12 cellular contexts compared by ENCODE assay signal in genomic region chr15:66772967-66773873, GRCh38.
A peak's percentile ranks its signal among the peaks of the same experiment; 100 is the strongest.
DNase-seq lines count a peak whose midpoint lies in the region; ATAC-seq and TF ChIP-seq lines count a peak whose summit lies in the region.
"Had no signal": no experiment of that assay in that cellular context is flagged by ENCODE, and none has a peak within 500 bp of the region (broad histone marks: within the 10 kb centered on the region; RNA-seq: fewer than 3 reads in every experiment).

No MANE protein-coding gene starts in this region.

- H3K9me3 Mint-ChIP-seq in mesothelial cell of epicardium: no peaks in the 10 kb centered on the region
- H3K9me3 Mint-ChIP-seq: activated CD8-positive, alpha-beta T cell treated with anti-CD3 and anti-CD28 coated beads for 36 hours; IgD-negative memory B cell; memory B cell had no signal

- in situ Hi-C loops in transverse colon (cut with MboI; ENCODE audit: low pct_ligation_motif_present in 1 of 4, low pct_unique_long_range_greater_than_20kb in 1 of 4, low sequenced_read_pairs in 3 of 4): loop anchor here in 2 of 4 donors (10.0 to 25.0 kb wide), 2 partner anchors 158 to 161 kb away; no protein-coding TSS in a partner anchor

- no peak for ATAC-seq in HG02642 (IDR thresholded peaks at IDR 0.05; ENCODE audit: poor library complexity, unreplicated experiment)
- ATAC-seq: activated CD8-positive, alpha-beta T cell treated with anti-CD3 and anti-CD28 coated beads for 36 hours had no signal

- TF ChIP-seq CTCF in Peyer's patch (IDR thresholded peaks at IDR 0.05): no peak
- no peak for TF ChIP-seq CTCF in mesothelial cell of epicardium (IDR thresholded peaks at IDR 0.05; ENCODE audit: unreplicated experiment)
- TF ChIP-seq CTCF in transverse colon (IDR thresholded peaks at IDR 0.05): no peak

- H3K4me1 ChIP-seq in Peyer's patch (peaks cover 0 to 46% (median 20%) of the 10 kb centered on the region in 4 donors), transverse colon (peaks cover 33 to 59% (median 48%) of the 10 kb centered on the region in 4 donors)

- H3K27ac ChIP-seq in Peyer's patch (peak overlapping the region; percentile 46 to 86 (median 70)), transverse colon (peak overlapping the region; percentile 77 to 82 (median 78))

- no peak for TF ChIP-seq EP300 in transverse colon (IDR thresholded peaks at IDR 0.05; ENCODE audit: low read depth)

- H3K4me1 Mint-ChIP-seq in mesothelial cell of epicardium: peaks cover 90% of the 10 kb centered on the region
- H3K4me1 Mint-ChIP-seq: IgD-negative memory B cell, memory B cell had no signal

- intact Hi-C loops in transverse colon (cut with DNase I; ENCODE audit: low total_unique reads): loop anchor here (5.0 to 10.0 kb wide), 3 partner anchors 56 to 158 kb away; partner anchors contain the start of gene SMAD6

- no peak overlapping the region for H3K4me3 ChIP-seq in Peyer's patch
- H3K4me3 ChIP-seq in transverse colon: no peak overlapping the region

- H3K36me3 Mint-ChIP-seq in mesothelial cell of epicardium: peaks cover 2% of the 10 kb centered on the region
- H3K36me3 Mint-ChIP-seq: memory B cell had no signal

- WGBS in transverse colon (ENCODE audit: low coverage in 1 of 2), 2 donors: 26 to 29% methylated on average over 5 to 16 of the region's 16 CpGs

- peak overlapping the region; percentile 96 for H3K27ac Mint-ChIP-seq in mesothelial cell of epicardium
- H3K27ac Mint-ChIP-seq: activated CD8-positive, alpha-beta T cell treated with anti-CD3 and anti-CD28 coated beads for 36 hours; IgD-negative memory B cell; memory B cell had no signal

- H3K27me3 Mint-ChIP-seq in mesothelial cell of epicardium (ENCODE audit: low read depth): no peaks in the 10 kb centered on the region
- H3K27me3 Mint-ChIP-seq: activated CD8-positive, alpha-beta T cell treated with anti-CD3 and anti-CD28 coated beads for 36 hours; IgD-negative memory B cell; memory B cell had no signal

- TF ChIP-seq POLR2A in Peyer's patch (IDR thresholded peaks at IDR 0.05): no peak
- no peak for TF ChIP-seq POLR2A in erythroblast (IDR thresholded peaks at IDR 0.05; ENCODE audit: low read length)
- TF ChIP-seq POLR2A in transverse colon (IDR thresholded peaks at IDR 0.05): no peak

- no peaks in the 10 kb centered on the region for H3K27me3 ChIP-seq in Peyer's patch
- H3K27me3 ChIP-seq in transverse colon: no peaks in the 10 kb centered on the region

- no peaks in the 10 kb centered on the region for H3K9me3 ChIP-seq in Peyer's patch
- no peaks in the 10 kb centered on the region for H3K9me3 ChIP-seq in transverse colon

- H3K36me3 ChIP-seq in Peyer's patch (no peaks in the 10 kb centered on the region), transverse colon (no peaks in the 10 kb centered on the region)

- peak in 1 of 3 donors; percentile 63 for DNase-seq in Peyer's patch
- DNase-seq in erythroblast (lab: John Stamatoyannopoulos, UW): peak; percentile 10 to 17
- DNase-seq in mesothelial cell of epicardium (ENCODE audit: low spot score in 2 of 2, unreplicated experiment in 2 of 2): no peak
- DNase-seq in transverse colon: peak; percentile 51
- DNase-seq in NCI-H748 (lab: John Stamatoyannopoulos, UW; ENCODE audit: unreplicated experiment): no peak
- DNase-seq in NCI-H1436 treated with DMSO at 0.1 percent for 48 hours (lab: John Stamatoyannopoulos, UW): no peak
- no peak for DNase-seq in SKM-1 treated with dmso at 0.1 percent for 144 hours (lab: John Stamatoyannopoulos, UW; ENCODE audit: unreplicated experiment)
- DNase-seq: activated CD8-positive, alpha-beta T cell treated with anti-CD3 and anti-CD28 coated beads for 36 hours; cerebellar nuclear complex had no signal

- peak overlapping the region; percentile 17 for H3K4me3 Mint-ChIP-seq in mesothelial cell of epicardium
- H3K4me3 Mint-ChIP-seq: activated CD8-positive, alpha-beta T cell treated with anti-CD3 and anti-CD28 coated beads for 36 hours; memory B cell had no signal

Comparison
In these comparisons a context has a peak if more than half of its experiments do, and no peak if none do; other contexts are left out.
1. DNase-seq: peak in erythroblast (2 of 2) and transverse colon (single experiment); none in mesothelial cell of epicardium (0 of 2), NCI-H748 (single experiment), NCI-H1436 treated with DMSO at 0.1 percent for 48 hours (single experiment) and SKM-1 treated with dmso at 0.1 percent for 144 hours (single experiment).